ENCODE assay signal across 1 cellular context in genomic region chr5:108818613-108819272, GRCh38.
TF ChIP-seq lines count a peak whose summit lies in the region.

No MANE protein-coding gene starts in this region.

TF ChIP-seq in GM12878, 131 proteins besides CTCF, POLR2A, EP300 and RAD21 (continued from another document):
- TF ChIP-seq, protein P1, sequence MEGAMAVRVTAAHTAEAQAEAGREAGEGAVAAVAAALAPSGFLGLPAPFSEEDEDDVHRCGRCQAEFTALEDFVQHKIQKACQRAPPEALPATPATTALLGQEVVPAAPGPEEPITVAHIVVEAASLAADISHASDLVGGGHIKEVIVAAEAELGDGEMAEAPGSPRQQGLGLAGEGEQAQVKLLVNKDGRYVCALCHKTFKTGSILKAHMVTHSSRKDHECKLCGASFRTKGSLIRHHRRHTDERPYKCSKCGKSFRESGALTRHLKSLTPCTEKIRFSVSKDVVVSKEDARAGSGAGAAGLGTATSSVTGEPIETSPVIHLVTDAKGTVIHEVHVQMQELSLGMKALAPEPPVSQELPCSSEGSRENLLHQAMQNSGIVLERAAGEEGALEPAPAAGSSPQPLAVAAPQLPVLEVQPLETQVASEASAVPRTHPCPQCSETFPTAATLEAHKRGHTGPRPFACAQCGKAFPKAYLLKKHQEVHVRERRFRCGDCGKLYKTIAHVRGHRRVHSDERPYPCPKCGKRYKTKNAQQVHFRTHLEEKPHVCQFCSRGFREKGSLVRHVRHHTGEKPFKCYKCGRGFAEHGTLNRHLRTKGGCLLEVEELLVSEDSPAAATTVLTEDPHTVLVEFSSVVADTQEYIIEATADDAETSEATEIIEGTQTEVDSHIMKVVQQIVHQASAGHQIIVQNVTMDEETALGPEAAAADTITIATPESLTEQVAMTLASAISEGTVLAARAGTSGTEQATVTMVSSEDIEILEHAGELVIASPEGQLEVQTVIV (IDR thresholded peaks at IDR 0.05; ENCODE audit: borderline replicate concordance, partially characterized antibody): no peak
- TF ChIP-seq JUND (IDR thresholded peaks at IDR 0.05; ENCODE audit: low read depth, low read length) (0 out of 2 replicates have a peak, but pooled peaks have one; percentile 54), YBX1 (IDR thresholded peaks at IDR 0.05) (no peak), CBX5 (IDR thresholded peaks at IDR 0.05; ENCODE audit: low read depth) (no peak), NFIC (IDR thresholded peaks at IDR 0.05; ENCODE audit: low read depth, low read length) (0 out of 2 replicates have a peak, but pooled peaks have one; percentile 36), SIX5 (IDR thresholded peaks at IDR 0.05; ENCODE audit: low read depth, low read length, severe bottlenecking) (no peak), CHD1 (IDR thresholded peaks at IDR 0.05; ENCODE audit: low read depth, low read length) (no peak), BACH1 (IDR thresholded peaks at IDR 0.05; ENCODE audit: borderline replicate concordance) (no peak), ZNF622 (IDR thresholded peaks at IDR 0.05) (no peak), POU2F2 (IDR thresholded peaks at IDR 0.05; ENCODE audit: borderline replicate concordance, low read depth, low read length) (no peak), JUNB (IDR thresholded peaks at IDR 0.05) (peak; percentile 88), USF1 (IDR thresholded peaks at IDR 0.05; ENCODE audit: borderline replicate concordance, extremely low read length, insufficient read depth, low read depth, low read length) (no peak)
